16 cellular contexts compared by ENCODE assay signal in the genomic region with DNA sequence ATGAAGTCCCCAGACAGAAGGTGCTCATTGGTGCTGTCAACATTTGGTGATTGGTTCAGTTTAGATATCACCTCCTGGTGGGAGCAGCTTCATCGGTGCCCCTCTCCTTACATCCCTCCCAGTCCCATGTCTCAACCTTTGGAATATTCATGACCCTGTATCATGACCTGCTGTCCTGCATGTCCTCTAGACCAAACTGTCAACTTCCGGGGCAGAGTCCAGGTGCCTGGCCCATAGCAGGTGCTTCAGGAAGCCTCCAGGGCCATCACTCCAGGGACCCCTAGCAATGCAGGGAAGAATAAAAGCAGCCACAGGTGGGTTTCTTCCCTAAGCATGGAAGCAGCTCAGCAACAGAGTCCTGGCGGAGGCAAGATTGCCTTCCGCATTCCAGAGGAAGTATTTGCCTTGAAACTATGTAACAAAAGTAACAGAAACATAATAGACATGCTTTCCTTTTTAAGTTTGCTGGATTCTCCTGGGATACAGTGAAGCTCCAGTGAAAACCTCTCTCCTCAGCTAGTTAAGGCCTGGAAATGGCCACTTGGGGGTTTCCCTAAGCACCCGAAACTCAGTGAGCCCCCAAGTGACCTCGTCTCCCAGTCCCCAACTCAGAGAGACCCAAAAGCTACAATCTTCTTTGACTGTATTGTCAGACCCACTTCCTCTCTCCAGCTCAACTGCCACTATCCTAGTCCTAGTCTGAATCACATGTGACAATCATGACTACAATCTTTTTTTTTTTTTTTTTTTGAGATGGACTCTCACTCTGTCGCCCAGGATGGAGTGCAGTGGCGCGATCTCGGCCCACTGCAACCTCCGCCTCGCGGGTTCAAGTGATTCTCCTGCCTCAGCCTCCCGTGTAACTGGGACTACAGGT. TPM values are rescaled to one million over a fixed set of nuclear protein-coding genes. Genes with fewer than 3 reads are reported as not detected.
DNase-seq lines count a peak whose midpoint lies in the region; ATAC-seq and TF ChIP-seq lines count a peak whose summit lies in the region.
"Had no signal": no experiment of that assay in that cellular context is flagged by ENCODE, and none has a peak within 500 bp of the region (broad histone marks: within the 10 kb centered on the region; RNA-seq: fewer than 3 reads in every experiment).

No MANE protein-coding gene starts in this region.

- H3K9me3 Mint-ChIP-seq in activated naive CD4-positive, alpha-beta T cell treated with anti-CD3 and anti-CD28 coated beads, Interleukin-2, amount 10 ng/mL, durations not matched to agents 7 days and 5 days, result no peaks in the 10 kb centered on the region
- no peaks in the 10 kb centered on the region for H3K9me3 Mint-ChIP-seq in activated naive CD4-positive, alpha-beta T cell treated with anti-CD3 and anti-CD28 coated beads, Interleukin-2, amount 50 U/mL, for 72 hours
- H3K9me3 Mint-ChIP-seq in effector memory CD8-positive, alpha-beta T cell, result no peaks in the 10 kb centered on the region

- no peak for DNase-seq in activated naive CD4-positive, alpha-beta T cell treated with anti-CD3 and anti-CD28 coated beads, Interleukin-2, amount 10 ng/mL, durations not matched to agents 7 days and 5 days
- DNase-seq in activated naive CD4-positive, alpha-beta T cell treated with anti-CD3 and anti-CD28 coated beads, Interleukin-2, amount 50 U/mL, for 72 hours (ENCODE audit: low spot score in 2 of 2), result no peak
- DNase-seq in OCI-M1 (lab: John Stamatoyannopoulos, UW) (peak; percentile 24), suprapubic skin (ENCODE audit: low spot score in 2 of 2) (no peak), hypothalamus (lab: John Stamatoyannopoulos, UW) (no peak)
- no peak for DNase-seq in effector memory CD8-positive, alpha-beta T cell
- DNase-seq in stimulated activated CD4-positive, alpha-beta T cell treated with anti-CD3 and anti-CD28 coated beads, Interleukin-2, amount 100 ng/mL, for 24 hours, result no peak
- DNase-seq: DMS79 treated with DMSO at 0.1 percent for 48 hours; head of caudate nucleus; left colon; NCI-H1105; SJCRH30; stimulated activated CD4-positive, alpha-beta T cell treated with anti-CD3 and anti-CD28 coated beads, Interleukin-15, amount 100 ng/mL, for 24 hours had no signal

- no peaks in the 10 kb centered on the region for H3K9me3 ChIP-seq in suprapubic skin
- H3K9me3 ChIP-seq: SJCRH30 had no signal

- CTCF ChIA-PET in activated naive CD4-positive, alpha-beta T cell treated with anti-CD3 and anti-CD28 coated beads, Interleukin-2, amount 10 ng/mL, durations not matched to agents 7 days and 5 days (lab: Charles Lee), result no interaction called here

- peak overlapping the region; percentile 52 for H3K27ac Mint-ChIP-seq in activated naive CD4-positive, alpha-beta T cell treated with anti-CD3 and anti-CD28 coated beads, Interleukin-2, amount 10 ng/mL, durations not matched to agents 7 days and 5 days
- no peak overlapping the region for H3K27ac Mint-ChIP-seq in activated naive CD4-positive, alpha-beta T cell treated with anti-CD3 and anti-CD28 coated beads, Interleukin-2, amount 50 U/mL, for 72 hours
- H3K27ac Mint-ChIP-seq in effector memory CD8-positive, alpha-beta T cell, result peak overlapping the region; percentile 44 to 86

- H3K36me3 Mint-ChIP-seq in activated naive CD4-positive, alpha-beta T cell treated with anti-CD3 and anti-CD28 coated beads, Interleukin-2, amount 10 ng/mL, durations not matched to agents 7 days and 5 days, result peaks cover 5% of the 10 kb centered on the region
- H3K36me3 Mint-ChIP-seq in activated naive CD4-positive, alpha-beta T cell treated with anti-CD3 and anti-CD28 coated beads, Interleukin-2, amount 50 U/mL, for 72 hours, result no peaks in the 10 kb centered on the region
- peaks cover 12% of the 10 kb centered on the region for H3K36me3 Mint-ChIP-seq in effector memory CD8-positive, alpha-beta T cell (ENCODE audit: insufficient read depth)

- no peak overlapping the region for H3K4me3 Mint-ChIP-seq in activated naive CD4-positive, alpha-beta T cell treated with anti-CD3 and anti-CD28 coated beads, Interleukin-2, amount 10 ng/mL, durations not matched to agents 7 days and 5 days
- no peak overlapping the region for H3K4me3 Mint-ChIP-seq in effector memory CD8-positive, alpha-beta T cell

- TF ChIP-seq CTCF in suprapubic skin (IDR thresholded peaks at IDR 0.05), result no peak

- H3K27me3 ChIP-seq in suprapubic skin, result no peaks in the 10 kb centered on the region
- H3K27me3 ChIP-seq: cardiac muscle cell, SJCRH30 had no signal

- no peak for ATAC-seq in activated naive CD4-positive, alpha-beta T cell treated with anti-CD3 and anti-CD28 coated beads, Interleukin-2, amount 50 U/mL, for 72 hours
- no peak for ATAC-seq in effector memory CD8-positive, alpha-beta T cell (replicated peaks)
- ATAC-seq in HG03521 (IDR thresholded peaks at IDR 0.05; ENCODE audit: unreplicated experiment), result no peak
- ATAC-seq: left colon had no signal

- H3K4me1 ChIP-seq in suprapubic skin, result peaks cover 20% of the 10 kb centered on the region
- H3K4me1 ChIP-seq: SJCRH30 had no signal

- no peaks in the 10 kb centered on the region for H3K27me3 Mint-ChIP-seq in activated naive CD4-positive, alpha-beta T cell treated with anti-CD3 and anti-CD28 coated beads, Interleukin-2, amount 10 ng/mL, durations not matched to agents 7 days and 5 days
- H3K27me3 Mint-ChIP-seq in effector memory CD8-positive, alpha-beta T cell, result no peaks in the 10 kb centered on the region

- TF ChIP-seq POLR2A in suprapubic skin (IDR thresholded peaks at IDR 0.05), result no peak

- WGBS in suprapubic skin, result 85% methylated on average over 14 of the region's 14 CpGs

- H3K27ac ChIP-seq in suprapubic skin, result peak overlapping the region; percentile 10
- H3K27ac ChIP-seq: cardiac muscle cell, epithelial cell of prostate, SJCRH30 had no signal

- peaks cover 2% of the 10 kb centered on the region for H3K36me3 ChIP-seq in suprapubic skin
- H3K36me3 ChIP-seq: cardiac muscle cell, SJCRH30 had no signal

- H3K4me3 ChIP-seq in suprapubic skin, result peak overlapping the region; percentile 69

- no peak for TF ChIP-seq EP300 in suprapubic skin (IDR thresholded peaks at IDR 0.05)

- H3K4me1 Mint-ChIP-seq in activated naive CD4-positive, alpha-beta T cell treated with anti-CD3 and anti-CD28 coated beads, Interleukin-2, amount 10 ng/mL, durations not matched to agents 7 days and 5 days, result peaks cover 36% of the 10 kb centered on the region
- H3K4me1 Mint-ChIP-seq in effector memory CD8-positive, alpha-beta T cell (ENCODE audit: low read depth in 2 of 2), result peaks cover 15 to 19% of the 10 kb centered on the region in 2 donors

RNA-seq across cellular contexts. Expression of a gene that starts 1.3 kb away (rescaled TPM):
- 10 to 100 TPM; 26.9 to 44.5 TPM for total RNA-seq in activated naive CD4-positive, alpha-beta T cell treated with anti-CD3 and anti-CD28 coated beads, Interleukin-2, amount 50 U/mL, for 72 hours
- 10 to 100 TPM; 47.0 to 64.4 (median 60.0) TPM for total RNA-seq in suprapubic skin

RNA-seq across cellular contexts. Expression of a gene that starts 9.8 kb away (rescaled TPM):
- 100 to 1,000 TPM in 1 of 2 donors, 10 to 100 TPM in 1; 96.4 to 213 TPM for total RNA-seq in activated naive CD4-positive, alpha-beta T cell treated with anti-CD3 and anti-CD28 coated beads, Interleukin-2, amount 50 U/mL, for 72 hours
- 100 to 1,000 TPM in 1 of 4 donors, 10 to 100 TPM in 3; 64.9 to 115 (median 73.6) TPM for total RNA-seq in suprapubic skin

RNA-seq across cellular contexts. Expression of a gene that starts 15.8 kb away (rescaled TPM):
- 10 to 100 TPM; 24.7 to 62.4 TPM for total RNA-seq in activated naive CD4-positive, alpha-beta T cell treated with anti-CD3 and anti-CD28 coated beads, Interleukin-2, amount 50 U/mL, for 72 hours
- 100 to 1,000 TPM in 1 of 4 donors, 10 to 100 TPM in 3; 37.7 to 122 (median 47.8) TPM for total RNA-seq in suprapubic skin

RNA-seq across cellular contexts. Expression of a gene that starts 16.8 kb away (rescaled TPM):
- total RNA-seq in activated naive CD4-positive, alpha-beta T cell treated with anti-CD3 and anti-CD28 coated beads, Interleukin-2, amount 50 U/mL, for 72 hours, result 10 to 100 TPM; 53.0 to 68.5 TPM
- total RNA-seq in suprapubic skin, result 10 to 100 TPM; 16.2 to 31.5 (median 23.3) TPM

RNA-seq across cellular contexts. Expression of a gene that starts 18.1 kb away (rescaled TPM):
- 10 to 100 TPM; 14.7 to 20.6 TPM for total RNA-seq in activated naive CD4-positive, alpha-beta T cell treated with anti-CD3 and anti-CD28 coated beads, Interleukin-2, amount 50 U/mL, for 72 hours
- total RNA-seq in suprapubic skin, result 10 to 100 TPM; 14.6 to 30.7 (median 21.2) TPM

Comparison
In these comparisons a context has a peak if more than half of its experiments do, and no peak if none do; other contexts are left out.
1. H3K27ac Mint-ChIP-seq: peak in activated naive CD4-positive, alpha-beta T cell treated with anti-CD3 and anti-CD28 coated beads, Interleukin-2, amount 10 ng/mL, durations not matched to agents 7 days and 5 days (single experiment) and effector memory CD8-positive, alpha-beta T cell (2 of 2); none in activated naive CD4-positive, alpha-beta T cell treated with anti-CD3 and anti-CD28 coated beads, Interleukin-2, amount 50 U/mL, for 72 hours (0 of 2).